In the genomic region with DNA sequence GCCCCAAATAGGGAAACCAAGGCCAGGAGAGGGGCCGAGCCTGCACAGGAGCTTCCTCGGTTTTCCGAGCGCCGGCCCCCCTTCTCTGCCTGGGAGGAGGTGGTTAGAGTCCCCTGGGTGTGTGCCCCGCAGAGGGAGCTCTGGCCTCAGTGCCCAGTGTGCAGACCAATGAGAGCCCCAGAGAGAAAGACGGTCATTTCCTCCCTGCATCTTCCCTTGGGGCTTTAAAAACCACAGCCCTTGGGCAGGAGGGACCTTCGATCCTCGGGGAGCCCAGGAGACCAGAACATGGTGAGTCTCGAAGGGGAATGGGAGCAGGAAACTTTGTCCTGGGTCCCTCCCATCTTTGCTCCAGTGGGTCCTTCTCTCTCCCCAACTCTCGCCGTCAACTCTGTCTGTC, we compare ENCODE assay signal across 13 cellular contexts. TPM values are rescaled to one million over a fixed set of nuclear protein-coding genes. Genes with fewer than 3 reads are reported as not detected.
DNase-seq lines count a peak whose midpoint lies in the region; ATAC-seq, FAIRE-seq and TF ChIP-seq lines count a peak whose summit lies in the region.
"Had no signal": no experiment of that assay in that cellular context is flagged by ENCODE, and none has a peak within 500 bp of the region (broad histone marks: within the 10 kb centered on the region; RNA-seq: fewer than 3 reads in every experiment).

A gene (plus strand): TSS at position 254 of the 400 bp plus-strand sequence. CDS start 35 bp downstream, at position 289.

- DNase-seq in RWPE2 (ENCODE audit: low spot score) (no peak), left ventricle myocardium inferior (peak; percentile 41), pons (ENCODE audit: low spot score) (peak; percentile 43), D721Med (ENCODE audit: insufficient read length, low spot score) (no peak), retina (no peak)
- DNase-seq: NCI-H1105 treated with DMSO at 0.1 percent for 48 hours had no signal

- no peak within 1 kb of the TSS for H3K4me3 ChIP-seq in BLaER1
- no peak within 1 kb of the TSS for H3K4me3 ChIP-seq in RWPE2 (ENCODE audit: severe bottlenecking)
- peak within 1 kb of the TSS; percentile 35 for H3K4me3 ChIP-seq in left ventricle myocardium inferior
- H3K4me3 ChIP-seq: neural progenitor cell had no signal

- H3K4me1 ChIP-seq in BLaER1 (peaks cover 20% of the 10 kb centered on the region), RWPE2 (ENCODE audit: insufficient read depth, poor library complexity, severe bottlenecking) (peaks cover 9% of the 10 kb centered on the region), left ventricle myocardium inferior (peaks cover 8% of the 10 kb centered on the region)
- H3K4me1 ChIP-seq: neural progenitor cell had no signal

- TF ChIP-seq CTCF in RWPE2 (IDR thresholded peaks at IDR 0.05; ENCODE audit: poor library complexity, severe bottlenecking): no peak
- TF ChIP-seq CTCF in left ventricle myocardium inferior (IDR thresholded peaks at IDR 0.05; ENCODE audit: borderline replicate concordance): no peak
- TF ChIP-seq CTCF in D721Med (IDR thresholded peaks at IDR 0.05; ENCODE audit: insufficient read depth, missing control alignments): no peak

- H3K9ac ChIP-seq in BLaER1: no peak within 1 kb of the TSS
- H3K9ac ChIP-seq: neural progenitor cell had no signal

- H3K9me3 ChIP-seq in BLaER1 (no peaks in the 10 kb centered on the region), RWPE2 (ENCODE audit: severe bottlenecking) (no peaks in the 10 kb centered on the region), left ventricle myocardium inferior (replicated peaks) (no peaks in the 10 kb centered on the region)

- ATAC-seq in RWPE2 (ENCODE audit: low read depth): no peak
- no peak for ATAC-seq in HG03469 (IDR thresholded peaks at IDR 0.05; ENCODE audit: unreplicated experiment)
- ATAC-seq in HG03354 (IDR thresholded peaks at IDR 0.05; ENCODE audit: poor library complexity, severe bottlenecking, unreplicated experiment): no peak

- H4K20me1 ChIP-seq in BLaER1: peaks cover 25% of the 10 kb centered on the region; the same call in 1 of the 2 replicates

- FAIRE-seq in D721Med (lab: Jason Lieb, UNC): no peak
- FAIRE-seq: endometrium, G401.6, urothelium cell line had no signal

- no peaks in the 10 kb centered on the region for H3K36me3 ChIP-seq in BLaER1
- no peaks in the 10 kb centered on the region for H3K36me3 ChIP-seq in RWPE2 (ENCODE audit: low read depth)
- no peaks in the 10 kb centered on the region for H3K36me3 ChIP-seq in left ventricle myocardium inferior
- H3K36me3 ChIP-seq: neural progenitor cell had no signal

- peaks cover 80% of the 10 kb centered on the region for H3K27me3 ChIP-seq in BLaER1
- H3K27me3 ChIP-seq in RWPE2 (ENCODE audit: insufficient read depth, poor library complexity, severe bottlenecking): no peaks in the 10 kb centered on the region
- peaks cover 48% of the 10 kb centered on the region for H3K27me3 ChIP-seq in left ventricle myocardium inferior (ENCODE audit: low read depth)

- intact Hi-C loops in left ventricle myocardium inferior (cut with micrococcal nuclease): no loop called here

- H3K27ac ChIP-seq in BLaER1 (no peak within 1 kb of the TSS), RWPE2 (ENCODE audit: poor library complexity, severe bottlenecking) (peak within 1 kb of the TSS; percentile 7), left ventricle myocardium inferior (replicated peaks) (no peak within 1 kb of the TSS)
- H3K27ac ChIP-seq: neural progenitor cell had no signal

- H3K4me2 ChIP-seq in BLaER1: peak within 1 kb of the TSS; percentile 77
- H3K4me2 ChIP-seq: neural progenitor cell had no signal

RNA-seq across cellular contexts. Expression of the gene that starts here (rescaled TPM):
- 3.9 TPM for total RNA-seq in left ventricle myocardium inferior

Comparison
In these comparisons a context has a peak if more than half of its experiments do, and no peak if none do; other contexts are left out.
1. DNase-seq: peak in left ventricle myocardium inferior (single experiment) and pons (single experiment); none in RWPE2 (single experiment), D721Med (single experiment) and retina (single experiment).